24 cellular contexts compared by ENCODE assay signal in genomic region chr10:3142146-3142875, GRCh38. TPM values are rescaled to one million over a fixed set of nuclear protein-coding genes. Genes with fewer than 3 reads are reported as not detected.
DNase-seq lines count a peak whose midpoint lies in the region; ATAC-seq and TF ChIP-seq lines count a peak whose summit lies in the region.
"Had no signal": no experiment of that assay in that cellular context is flagged by ENCODE, and none has a peak within 500 bp of the region (broad histone marks: within the 10 kb centered on the region; RNA-seq: fewer than 3 reads in every experiment).

No MANE protein-coding gene starts in this region.

- CTCF ChIA-PET in CD4-positive, alpha-beta T cell (lab: Charles Lee) = no interaction called here
- CTCF ChIA-PET in CD8-positive, alpha-beta memory T cell (lab: Charles Lee) = no interaction called here

- TF ChIP-seq CTCF in CD4-positive, alpha-beta T cell (IDR thresholded peaks at IDR 0.05) = no peak
- TF ChIP-seq CTCF in neural progenitor cell (IDR thresholded peaks at IDR 0.05) = no peak

- peak overlapping the region; percentile 31 for H3K27ac Mint-ChIP-seq in T-helper 1 cell treated with Interleukin-12 subunit alpha and Interleukin-12 subunit beta and Interleukin-4 antibody, amounts not matched to agents 30 μg/mL and 1 μg/mL, for 36 hours
- peak overlapping the region; percentile 47 for H3K27ac Mint-ChIP-seq in CD4-positive, alpha-beta T cell
- H3K27ac Mint-ChIP-seq in activated T-helper 17 cell treated with anti-CD3 and anti-CD28 coated beads, Interleukin-2, amount 50 U/mL, for 72 hours = peak overlapping the region; percentile 78
- peak overlapping the region; percentile 74 for H3K27ac Mint-ChIP-seq in neural progenitor cell
- peak overlapping the region in 2 of 8 donors; percentile 35 to 86 for H3K27ac Mint-ChIP-seq in CD8-positive, alpha-beta memory T cell
- H3K27ac Mint-ChIP-seq: dendritic cell treated with granulocyte-macrophage colony-stimulating factor and Interleukin-4, amounts not matched to agents 40 ng/mL and 50 ng/mL, for 4 days; natural killer cell treated with Interleukin-12 subunit alpha and Interleukin-12 subunit beta and Interleukin-15 and Interleukin-18, amount 100 ng/mL, for 72 hours; progenitor cell of endocrine pancreas had no signal

- no peak for DNase-seq in T-helper 1 cell
- no peak for DNase-seq in CD4-positive, alpha-beta T cell
- no peak for DNase-seq in neural progenitor cell (ENCODE audit: low spot score)
- DNase-seq in CD8-positive, alpha-beta memory T cell = no peak
- no peak for DNase-seq in NCI-H187 (lab: John Stamatoyannopoulos, UW)
- DNase-seq: activated CD4-positive, CD25-positive, alpha-beta regulatory T cell treated with anti-CD3 and anti-CD28 coated beads, Interleukin-2, amount 50 U/mL, for 72 hours; activated gamma-delta T cell; AML-193; heart right ventricle; KG1; NCI-H146; NCI-H2171; NCI-H524 treated with DMSO at 0.1 percent for 48 hours; RPMI8226; testis had no signal

- H4K20me1 ChIP-seq in neural progenitor cell (ENCODE audit: low read depth) = no peaks in the 10 kb centered on the region

- H3K9me3 ChIP-seq in CD4-positive, alpha-beta T cell (ENCODE audit: control insufficient read depth, low read length) = no peaks in the 10 kb centered on the region
- H3K9me3 ChIP-seq in neural progenitor cell (ENCODE audit: low read depth) = no peaks in the 10 kb centered on the region
- no peaks in the 10 kb centered on the region for H3K9me3 ChIP-seq in CD8-positive, alpha-beta memory T cell (ENCODE audit: low read length)
- H3K9me3 ChIP-seq: heart right ventricle, testis had no signal

- H3K27me3 Mint-ChIP-seq in T-helper 1 cell treated with Interleukin-12 subunit alpha and Interleukin-12 subunit beta and Interleukin-4 antibody, amounts not matched to agents 30 μg/mL and 1 μg/mL, for 36 hours (ENCODE audit: low read depth) = no peaks in the 10 kb centered on the region
- H3K27me3 Mint-ChIP-seq in CD4-positive, alpha-beta T cell = no peaks in the 10 kb centered on the region
- no peaks in the 10 kb centered on the region for H3K27me3 Mint-ChIP-seq in activated T-helper 17 cell treated with anti-CD3 and anti-CD28 coated beads, Interleukin-2, amount 50 U/mL, for 72 hours
- no peaks in the 10 kb centered on the region for H3K27me3 Mint-ChIP-seq in neural progenitor cell (ENCODE audit: insufficient read depth, low read depth)
- no peaks in the 10 kb centered on the region for H3K27me3 Mint-ChIP-seq in CD8-positive, alpha-beta memory T cell
- H3K27me3 Mint-ChIP-seq: dendritic cell treated with granulocyte-macrophage colony-stimulating factor and Interleukin-4, amounts not matched to agents 40 ng/mL and 50 ng/mL, for 4 days; natural killer cell treated with Interleukin-12 subunit alpha and Interleukin-12 subunit beta and Interleukin-15 and Interleukin-18, amount 100 ng/mL, for 72 hours; progenitor cell of endocrine pancreas had no signal

- POLR2A ChIA-PET in CD4-positive, alpha-beta T cell (lab: Charles Lee) = no interaction called here
- POLR2A ChIA-PET in CD8-positive, alpha-beta memory T cell (lab: Charles Lee) = no interaction called here

- peaks cover 6% of the 10 kb centered on the region for H3K36me3 ChIP-seq in neural progenitor cell
- peaks cover 74% of the 10 kb centered on the region for H3K36me3 ChIP-seq in CD8-positive, alpha-beta memory T cell (ENCODE audit: insufficient read depth, low read length)

- H3K4me3 ChIP-seq in neural progenitor cell = no peak overlapping the region
- no peak overlapping the region for H3K4me3 ChIP-seq in CD8-positive, alpha-beta memory T cell (ENCODE audit: low read length)
- H3K4me3 ChIP-seq: GM12878, heart right ventricle, testis had no signal

- H3K4me3 Mint-ChIP-seq in T-helper 1 cell treated with Interleukin-12 subunit alpha and Interleukin-12 subunit beta and Interleukin-4 antibody, amounts not matched to agents 30 μg/mL and 1 μg/mL, for 36 hours = no peak overlapping the region
- no peak overlapping the region for H3K4me3 Mint-ChIP-seq in CD4-positive, alpha-beta T cell
- no peak overlapping the region for H3K4me3 Mint-ChIP-seq in activated T-helper 17 cell treated with anti-CD3 and anti-CD28 coated beads, Interleukin-2, amount 50 U/mL, for 72 hours
- no peak overlapping the region for H3K4me3 Mint-ChIP-seq in neural progenitor cell
- H3K4me3 Mint-ChIP-seq in CD8-positive, alpha-beta memory T cell = no peak overlapping the region
- H3K4me3 Mint-ChIP-seq: dendritic cell treated with granulocyte-macrophage colony-stimulating factor and Interleukin-4, amounts not matched to agents 40 ng/mL and 50 ng/mL, for 4 days; natural killer cell treated with Interleukin-12 subunit alpha and Interleukin-12 subunit beta and Interleukin-15 and Interleukin-18, amount 100 ng/mL, for 72 hours had no signal

- no peak overlapping the region for H3K4me2 ChIP-seq in neural progenitor cell

- peaks cover 2% of the 10 kb centered on the region for H3K4me1 Mint-ChIP-seq in T-helper 1 cell treated with Interleukin-12 subunit alpha and Interleukin-12 subunit beta and Interleukin-4 antibody, amounts not matched to agents 30 μg/mL and 1 μg/mL, for 36 hours (ENCODE audit: low read depth)
- no peaks in the 10 kb centered on the region for H3K4me1 Mint-ChIP-seq in CD4-positive, alpha-beta T cell (ENCODE audit: low read depth)
- H3K4me1 Mint-ChIP-seq in activated T-helper 17 cell treated with anti-CD3 and anti-CD28 coated beads, Interleukin-2, amount 50 U/mL, for 72 hours = no peaks in the 10 kb centered on the region
- H3K4me1 Mint-ChIP-seq in neural progenitor cell = no peaks in the 10 kb centered on the region
- H3K4me1 Mint-ChIP-seq in CD8-positive, alpha-beta memory T cell = no peaks in the 10 kb centered on the region

- H3K27me3 ChIP-seq in CD4-positive, alpha-beta T cell (ENCODE audit: control insufficient read depth, insufficient read depth, low read length) = no peaks in the 10 kb centered on the region
- no peaks in the 10 kb centered on the region for H3K27me3 ChIP-seq in neural progenitor cell
- no peaks in the 10 kb centered on the region for H3K27me3 ChIP-seq in CD8-positive, alpha-beta memory T cell (ENCODE audit: insufficient read depth, low read length, poor library complexity, severe bottlenecking)
- H3K27me3 ChIP-seq: heart right ventricle, testis had no signal

- H3F3A ChIP-seq in neural progenitor cell (ENCODE audit: low read depth) = no peaks in the 10 kb centered on the region

- H3K36me3 Mint-ChIP-seq in T-helper 1 cell treated with Interleukin-12 subunit alpha and Interleukin-12 subunit beta and Interleukin-4 antibody, amounts not matched to agents 30 μg/mL and 1 μg/mL, for 36 hours (ENCODE audit: low read depth) = peaks cover 59% of the 10 kb centered on the region
- H3K36me3 Mint-ChIP-seq in CD4-positive, alpha-beta T cell (ENCODE audit: low read depth) = peaks cover 94% of the 10 kb centered on the region
- H3K36me3 Mint-ChIP-seq in activated T-helper 17 cell treated with anti-CD3 and anti-CD28 coated beads, Interleukin-2, amount 50 U/mL, for 72 hours (ENCODE audit: low read depth) = peaks cover 100% of the 10 kb centered on the region
- H3K36me3 Mint-ChIP-seq in neural progenitor cell = peaks cover 28% of the 10 kb centered on the region
- peaks cover 19 to 99% (median 33%) of the 10 kb centered on the region in 3 donors for H3K36me3 Mint-ChIP-seq in CD8-positive, alpha-beta memory T cell

- ATAC-seq in CD4-positive, alpha-beta T cell (ENCODE audit: poor library complexity) = no peak
- ATAC-seq in activated T-helper 17 cell treated with anti-CD3 and anti-CD28 coated beads, Interleukin-2, amount 50 U/mL, for 72 hours (replicated peaks) = no peak
- ATAC-seq in HG02973 (IDR thresholded peaks at IDR 0.05; ENCODE audit: unreplicated experiment) = no peak
- ATAC-seq: GM12878, left lobe of liver had no signal

- H3K9me3 Mint-ChIP-seq in T-helper 1 cell treated with Interleukin-12 subunit alpha and Interleukin-12 subunit beta and Interleukin-4 antibody, amounts not matched to agents 30 μg/mL and 1 μg/mL, for 36 hours = no peaks in the 10 kb centered on the region
- no peaks in the 10 kb centered on the region for H3K9me3 Mint-ChIP-seq in CD4-positive, alpha-beta T cell
- H3K9me3 Mint-ChIP-seq in activated T-helper 17 cell treated with anti-CD3 and anti-CD28 coated beads, Interleukin-2, amount 50 U/mL, for 72 hours = no peaks in the 10 kb centered on the region
- H3K9me3 Mint-ChIP-seq in neural progenitor cell = no peaks in the 10 kb centered on the region
- no peaks in the 10 kb centered on the region for H3K9me3 Mint-ChIP-seq in CD8-positive, alpha-beta memory T cell
- H3K9me3 Mint-ChIP-seq: dendritic cell treated with granulocyte-macrophage colony-stimulating factor and Interleukin-4, amounts not matched to agents 40 ng/mL and 50 ng/mL, for 4 days; natural killer cell treated with Interleukin-12 subunit alpha and Interleukin-12 subunit beta and Interleukin-15 and Interleukin-18, amount 100 ng/mL, for 72 hours had no signal

- no peak overlapping the region for H3K9ac ChIP-seq in neural progenitor cell

- H3K27ac ChIP-seq in CD4-positive, alpha-beta T cell (ENCODE audit: low read depth, low read length) = no peak overlapping the region
- no peak overlapping the region for H3K27ac ChIP-seq in neural progenitor cell
- H3K27ac ChIP-seq in CD8-positive, alpha-beta memory T cell (ENCODE audit: low read depth, low read length) = no peak overlapping the region
- H3K27ac ChIP-seq: 22Rv1 had no signal

- intact Hi-C loops in CD4-positive, alpha-beta T cell (cut with DNase I, micrococcal nuclease) = no loop called here

- no peaks in the 10 kb centered on the region for H3K79me2 ChIP-seq in neural progenitor cell (ENCODE audit: low read depth)

- H3K4me1 ChIP-seq in neural progenitor cell = no peaks in the 10 kb centered on the region
- no peaks in the 10 kb centered on the region for H3K4me1 ChIP-seq in CD8-positive, alpha-beta memory T cell (ENCODE audit: insufficient read depth, low read length)

- no peak overlapping the region for H2AFZ ChIP-seq in neural progenitor cell (replicated peaks)

RNA-seq across cellular contexts. Expression of gene PITRM1, which starts 30.3 kb away (rescaled TPM):
- total RNA-seq in CD4-positive, alpha-beta T cell = 10 to 100 TPM; 76.7 to 77.8 TPM
- 100 to 1,000 TPM; 160 to 169 TPM for total RNA-seq in activated T-helper 17 cell treated with anti-CD3 and anti-CD28 coated beads, Interleukin-2, amount 50 U/mL, for 72 hours
- total RNA-seq in neural progenitor cell (ENCODE audit: low replicate concordance) = 27.2 and 38.0 TPM in 2 replicates
- 100 to 1,000 TPM; 132 TPM for total RNA-seq in CD8-positive, alpha-beta memory T cell
- polyA plus RNA-seq in CD8-positive, alpha-beta memory T cell = 49.1 TPM
